ENCODE assay signal across 21 cellular contexts in genomic region chr1:61451214-61451968, GRCh38.
A peak's percentile ranks its signal among the peaks of the same experiment; 100 is the strongest.
DNase-seq lines count a peak whose midpoint lies in the region; ATAC-seq, FAIRE-seq and TF ChIP-seq lines count a peak whose summit lies in the region.
"Had no signal": no experiment of that assay in that cellular context is flagged by ENCODE, and none has a peak within 500 bp of the region (broad histone marks: within the 10 kb centered on the region; RNA-seq: fewer than 3 reads in every experiment).

No MANE protein-coding gene starts in this region.

- no peaks in the 10 kb centered on the region for H3K9me3 Mint-ChIP-seq in naive B cell
- H3K9me3 Mint-ChIP-seq: activated naive CD8-positive, alpha-beta T cell treated with anti-CD3 and anti-CD28 coated beads for 36 hours; CD4-positive, alpha-beta memory T cell; neural crest cell had no signal

- no peaks in the 10 kb centered on the region for H3K9me3 ChIP-seq in heart left ventricle
- H3K9me3 ChIP-seq in H1 (ENCODE audit: insufficient read depth in 2 of 2, low read depth in 1 of 2, low read length in 1 of 2) = no peaks in the 10 kb centered on the region
- H3K9me3 ChIP-seq in tibial artery = no peaks in the 10 kb centered on the region
- no peaks in the 10 kb centered on the region for H3K9me3 ChIP-seq in effector memory CD4-positive, alpha-beta T cell (ENCODE audit: control insufficient read depth, low read length)
- H3K9me3 ChIP-seq: SJSA1 had no signal

- H2BK12ac ChIP-seq in H1 (ENCODE audit: low read depth, low read length) = no peak overlapping the region

- H3K4me1 ChIP-seq in heart left ventricle = peaks cover 17 to 84% (median 75%) of the 10 kb centered on the region in 12 donors
- peaks cover 0 to 12% (median under 1%) of the 10 kb centered on the region in 4 experiments; a peak in 3 of 7 replicates for H3K4me1 ChIP-seq in H1 (replicated peaks in 1 of 4; ENCODE audit: control insufficient read depth in 3 of 4, insufficient read depth in 4 of 4, low read length in 3 of 4)
- H3K4me1 ChIP-seq in tibial artery = peaks cover 0 to 75% (median 60%) of the 10 kb centered on the region in 4 donors
- H3K4me1 ChIP-seq in effector memory CD4-positive, alpha-beta T cell (ENCODE audit: control insufficient read depth, insufficient read depth, low read length, poor library complexity, severe bottlenecking) = no peaks in the 10 kb centered on the region
- H3K4me1 ChIP-seq: SJSA1 had no signal

- H4K91ac ChIP-seq in H1 (replicated peaks; ENCODE audit: insufficient read length, low read length) = no peak overlapping the region

- peak overlapping the region in 4 of 6 donors; percentile 21 to 90 (median 50) for H3K27ac Mint-ChIP-seq in naive B cell
- H3K27ac Mint-ChIP-seq: activated naive CD8-positive, alpha-beta T cell treated with anti-CD3 and anti-CD28 coated beads for 36 hours had no signal

- H3K18ac ChIP-seq in H1 (ENCODE audit: extremely low read depth, low read length) = no peak overlapping the region

- H3K27ac ChIP-seq in heart left ventricle (peak overlapping the region; percentile 59 to 90 (median 79)), H1 (ENCODE audit: low read depth, low read length) (no peak overlapping the region), tibial artery (peak overlapping the region; percentile 88 to 93)
- no peak overlapping the region for H3K27ac ChIP-seq in effector memory CD4-positive, alpha-beta T cell (ENCODE audit: insufficient read depth, low read length, poor library complexity, severe bottlenecking)
- H3K27ac ChIP-seq: SJSA1 had no signal

- intact Hi-C loops in heart left ventricle (cut with DNase I) (loop anchor here (2.0 to 10.0 kb wide), 20 partner anchors 109 to 607 kb away; partner anchors contain the start of gene NFIA (in 2 of the 10)), Right ventricle myocardium superior (cut with DNase I) (loop anchor here (10.0 kb wide), 1 partner anchor 477 kb away; no protein-coding TSS in a partner anchor), tibial artery (cut with DNase I; ENCODE audit: low total_unique reads) (loop anchor here (5.0 to 10.0 kb wide), 2 partner anchors 193 to 399 kb away; no protein-coding TSS in a partner anchor)

- TF ChIP-seq POLR2A in heart left ventricle (IDR thresholded peaks at IDR 0.05) (no peak), H1 (IDR thresholded peaks at IDR 0.05; ENCODE audit: control extremely low read depth in 1 of 2, low read depth in 2 of 2, low read length in 2 of 2) (no peak)

- no peaks in the 10 kb centered on the region for H3K36me3 Mint-ChIP-seq in naive B cell
- H3K36me3 Mint-ChIP-seq: activated naive CD8-positive, alpha-beta T cell treated with anti-CD3 and anti-CD28 coated beads for 36 hours; CD4-positive, alpha-beta memory T cell had no signal

- H3K23me2 ChIP-seq in H1 (ENCODE audit: low read depth, low read length) = no peaks in the 10 kb centered on the region

- H2BK15ac ChIP-seq in H1 (ENCODE audit: low read length) = no peak overlapping the region

- H3K4me3 ChIP-seq in heart left ventricle (no peak overlapping the region), H1 (ENCODE audit: extremely low read depth in 1 of 4, insufficient read depth in 2 of 4, low read depth in 3 of 4, low read length in 4 of 4) (no peak overlapping the region), tibial artery (no peak overlapping the region)
- H3K4me3 ChIP-seq in effector memory CD4-positive, alpha-beta T cell (ENCODE audit: insufficient read depth, low read depth, low read length, poor library complexity, severe bottlenecking) = no peak overlapping the region
- H3K4me3 ChIP-seq: SJSA1 had no signal

- POLR2A ChIA-PET in H1 (lab: Charles Lee; ENCODE audit: partially characterized antibody) = interaction anchor here (0.9 kb wide), 1 partner anchor 202 kb away, joined by 3 read pairs; no protein-coding TSS in a partner anchor

- H3K79me1 ChIP-seq in H1 (ENCODE audit: low read depth, low read length) = no peaks in the 10 kb centered on the region

- TF ChIP-seq EP300 in H1 (IDR thresholded peaks at IDR 0.05; ENCODE audit: borderline replicate concordance in 1 of 2, low read depth in 2 of 2, low read length in 2 of 2) = no peak

- H3K4ac ChIP-seq in H1 (replicated peaks; ENCODE audit: insufficient read length, low read depth, low read length) = no peak overlapping the region

- no peak overlapping the region for H3K9ac ChIP-seq in H1 (replicated peaks in 1 of 4; ENCODE audit: extremely low read depth in 1 of 4, low read depth in 3 of 4, low read length in 3 of 4)

- H3K14ac ChIP-seq in H1 (ENCODE audit: insufficient read length) = no peak overlapping the region

- H4K8ac ChIP-seq in H1 (ENCODE audit: extremely low read depth, insufficient read depth, low read length) = no peak overlapping the region

- H2AK5ac ChIP-seq in H1 (ENCODE audit: low read depth, low read length) = no peak overlapping the region

- peaks cover 0 to 13% (median 9%) of the 10 kb centered on the region in 9 donors for H3K36me3 ChIP-seq in heart left ventricle
- no peaks in the 10 kb centered on the region for H3K36me3 ChIP-seq in H1 (ENCODE audit: control insufficient read depth in 2 of 4, insufficient read depth in 4 of 4, low read length in 3 of 4)
- H3K36me3 ChIP-seq in tibial artery = peaks cover 0 to 9% (median 6%) of the 10 kb centered on the region in 3 donors
- no peaks in the 10 kb centered on the region for H3K36me3 ChIP-seq in effector memory CD4-positive, alpha-beta T cell (ENCODE audit: control insufficient read depth, insufficient read depth, low read length)
- H3K36me3 ChIP-seq: SJSA1 had no signal

- ATAC-seq in heart left ventricle = no peak
- no peak for ATAC-seq in Right ventricle myocardium superior (ENCODE audit: poor library complexity)
- no peak for ATAC-seq in naive B cell (ENCODE audit: low read depth in 2 of 2)
- ATAC-seq: HCT116 had no signal

- no peak overlapping the region for H3K4me3 Mint-ChIP-seq in naive B cell
- H3K4me3 Mint-ChIP-seq: activated naive CD8-positive, alpha-beta T cell treated with anti-CD3 and anti-CD28 coated beads for 36 hours; CD4-positive, alpha-beta memory T cell; neural crest cell had no signal

- H2AFZ ChIP-seq in H1 (ENCODE audit: low read length) = no peak overlapping the region

- no peak for FAIRE-seq in H1 (lab: Jason Lieb, UNC)
- FAIRE-seq: A204.1, G401.6 had no signal

- H3K23ac ChIP-seq in H1 (ENCODE audit: insufficient read length) = no peak overlapping the region

- H3K4me1 Mint-ChIP-seq in naive B cell = peaks cover 0 to 11% (median 5%) of the 10 kb centered on the region in 3 donors

- no peak overlapping the region for H2BK5ac ChIP-seq in H1 (ENCODE audit: low read depth, low read length)

- H3K79me2 ChIP-seq in H1 (ENCODE audit: control insufficient read depth in 1 of 2, insufficient read depth in 2 of 2, low read length in 2 of 2) = no peaks in the 10 kb centered on the region

- no peak overlapping the region for H2BK20ac ChIP-seq in H1 (ENCODE audit: low read length)

- H4K5ac ChIP-seq in H1 (ENCODE audit: insufficient read length, low read depth, low read length) = no peak overlapping the region

- DNase-seq in heart left ventricle (no peak), Right ventricle myocardium superior (no peak), H1 (ENCODE audit: low read depth in 1 of 2, low spot score in 2 of 2) (no peak), naive B cell (no peak), tibial artery (no peak), NCI-H187 (lab: John Stamatoyannopoulos, UW) (no peak), iPS-NIHi11 (ENCODE audit: low spot score) (no peak)
- no peak for DNase-seq in effector memory CD4-positive, alpha-beta T cell
- DNase-seq: activated naive CD8-positive, alpha-beta T cell treated with anti-CD3 and anti-CD28 coated beads for 36 hours; activated T-cell treated with anti-CD3 and anti-CD28 coated beads, Interleukin-2, amount 50 U/mL, for 48 hours; CD4-positive, alpha-beta memory T cell; cerebellar nuclear complex; erythroblast; hypothalamus; NCI-H1105; NCI-H2227 treated with DMSO at 0.1 percent for 48 hours had no signal

- H3K27me3 ChIP-seq in heart left ventricle (no peaks in the 10 kb centered on the region), H1 (replicated peaks in 1 of 4; ENCODE audit: control insufficient read depth in 3 of 4, extremely low read depth in 1 of 4, insufficient read depth in 3 of 4, low read length in 3 of 4) (no peaks in the 10 kb centered on the region), tibial artery (no peaks in the 10 kb centered on the region)
- H3K27me3 ChIP-seq in effector memory CD4-positive, alpha-beta T cell (replicated peaks; ENCODE audit: control insufficient read depth, insufficient read depth, low read length, poor library complexity, severe bottlenecking) = no peaks in the 10 kb centered on the region
- H3K27me3 ChIP-seq: SJSA1 had no signal

- no peaks in the 10 kb centered on the region for H4K20me1 ChIP-seq in H1 (replicated peaks in 1 of 2; ENCODE audit: control insufficient read depth in 1 of 2, insufficient read depth in 2 of 2, low read length in 2 of 2)

- CTCF ChIA-PET in H1 (lab: Charles Lee; ENCODE audit: partially characterized antibody) = interaction anchor here (0.6 to 1.9 kb wide), 11 partner anchors 15 to 603 kb away, joined by 3 to 9 read pairs (median 3); no protein-coding TSS in a partner anchor

- 64 to 81% (median 72%) methylated on average over 12 of the region's 12 CpGs for WGBS in heart left ventricle, 4 donors
- 86% methylated on average over 12 of the region's 12 CpGs; no CpG with 5 or more reads in 1 of the 2 experiments for WGBS in H1 (ENCODE audit: extremely low coverage in 1 of 2, insufficient coverage in 1 of 2, insufficient read length in 1 of 2, insufficient replicate concordance in 2 of 2, low coverage in 1 of 2, low lambda C conversion rate in 2 of 2, missing lambda C conversion rate in 1 of 2), 2 experiments

- H2BK120ac ChIP-seq in H1 (replicated peaks; ENCODE audit: low read depth, low read length) = no peak overlapping the region

- no peak overlapping the region for H3K4me2 ChIP-seq in H1 (ENCODE audit: insufficient read depth in 1 of 2, low read depth in 2 of 2, low read length in 2 of 2)

- no peak for TF ChIP-seq RAD21 in H1 (IDR thresholded peaks at IDR 0.05 in 1 of 2, conservative IDR thresholded peaks at IDR 0.05 in 1 of 2; ENCODE audit: low read depth in 2 of 2, low read length in 2 of 2)

- peaks cover 0 to 10% (median 7%) of the 10 kb centered on the region in 3 donors for H3K27me3 Mint-ChIP-seq in naive B cell
- H3K27me3 Mint-ChIP-seq: activated naive CD8-positive, alpha-beta T cell treated with anti-CD3 and anti-CD28 coated beads for 36 hours; CD4-positive, alpha-beta memory T cell had no signal

- H3K56ac ChIP-seq in H1 (replicated peaks; ENCODE audit: insufficient read length, low read depth, low read length) = no peak overlapping the region

- no peak for TF ChIP-seq CTCF in heart left ventricle (IDR thresholded peaks at IDR 0.05)
- TF ChIP-seq CTCF in H1 (IDR thresholded peaks at IDR 0.05; ENCODE audit: control extremely low read depth in 1 of 3, insufficient read depth in 1 of 3, low read depth in 1 of 3, low read length in 3 of 3) = no peak
- TF ChIP-seq CTCF in tibial artery (IDR thresholded peaks at IDR 0.05) = no peak

TF ChIP-seq in H1, 55 proteins besides CTCF, POLR2A, EP300 and RAD21:
- TF ChIP-seq MAFK (IDR thresholded peaks at IDR 0.05; ENCODE audit: low read depth, low read length) = peak; percentile 97
- no peak for TF ChIP-seq SUZ12 (IDR thresholded peaks at IDR 0.05; ENCODE audit: low read length)

Comparison
In these comparisons a context has a peak if more than half of its experiments do, and no peak if none do; other contexts are left out.
1. H3K27ac ChIP-seq: peak in heart left ventricle (12 of 12) and tibial artery (2 of 2); none in H1 (single experiment) and effector memory CD4-positive, alpha-beta T cell (single experiment).